ENCODE assay signal across 16 cellular contexts in genomic region chr4:53587123-53587522, GRCh38. TPM values are rescaled to one million over a fixed set of nuclear protein-coding genes. Genes with fewer than 3 reads are reported as not detected.
"Had no signal": no experiment of that assay in that cellular context is flagged by ENCODE, and none has a peak within 500 bp of the region (broad histone marks: within the 10 kb centered on the region; RNA-seq: fewer than 3 reads in every experiment).

No MANE protein-coding gene starts in this region.

- H3K36me3 Mint-ChIP-seq: activated naive CD8-positive, alpha-beta T cell treated with anti-CD3 and anti-CD28 coated beads for 36 hours; naive thymus-derived CD8-positive, alpha-beta T cell had no signal

- H3K9me3 Mint-ChIP-seq: activated T-helper 1 cell treated with anti-CD3 and anti-CD28 coated beads, Interleukin-12 subunit alpha, Interleukin-12 subunit beta, Interleukin-2, Interleukin-4 antibody, amounts not matched to agents 30 ng/mL and 10 ng/mL and 1 ng/mL, durations not matched to agents 14 hours and 24 hours and 36 hours had no signal

- H3K27me3 ChIP-seq: right atrium auricular region, tibial nerve had no signal

- H3K4me3 Mint-ChIP-seq: activated naive CD8-positive, alpha-beta T cell treated with anti-CD3 and anti-CD28 coated beads for 36 hours; activated T-helper 1 cell treated with anti-CD3 and anti-CD28 coated beads, Interleukin-12 subunit alpha, Interleukin-12 subunit beta, Interleukin-2, Interleukin-4 antibody, amounts not matched to agents 30 ng/mL and 10 ng/mL and 1 ng/mL, durations not matched to agents 14 hours and 24 hours and 36 hours; naive thymus-derived CD8-positive, alpha-beta T cell had no signal

- H3K4me3 ChIP-seq: left lung, right atrium auricular region, tibial nerve had no signal

- H3K27ac ChIP-seq: left lung, right atrium auricular region, tibial nerve had no signal

- H3K9me3 ChIP-seq: left lung, right atrium auricular region, tibial nerve had no signal

- H3K36me3 ChIP-seq: left lung, right atrium auricular region, tibial nerve had no signal

- DNase-seq: activated CD4-positive, CD25-positive, alpha-beta regulatory T cell treated with anti-CD3 and anti-CD28 coated beads, Interleukin-2, amount 50 U/mL, for 72 hours; activated naive CD8-positive, alpha-beta T cell treated with anti-CD3 and anti-CD28 coated beads for 36 hours; amygdala; effector memory CD4-positive, alpha-beta T cell; foreskin melanocyte; left lung; naive thymus-derived CD8-positive, alpha-beta T cell; stimulated activated CD4-positive, alpha-beta T cell treated with anti-CD3 and anti-CD28 coated beads, Interleukin-15, amount 100 ng/mL, for 24 hours; stimulated activated CD4-positive, alpha-beta T cell treated with anti-CD3 and anti-CD28 coated beads, Interleukin-4, amount 100 ng/mL, for 24 hours; stimulated activated naive CD4-positive, alpha-beta T cell treated with Interleukin-2 at 50 U/mL for 16 hours; substantia nigra had no signal

- H3K27ac Mint-ChIP-seq: activated naive CD8-positive, alpha-beta T cell treated with anti-CD3 and anti-CD28 coated beads for 36 hours; activated T-helper 1 cell treated with anti-CD3 and anti-CD28 coated beads, Interleukin-12 subunit alpha, Interleukin-12 subunit beta, Interleukin-2, Interleukin-4 antibody, amounts not matched to agents 30 ng/mL and 10 ng/mL and 1 ng/mL, durations not matched to agents 14 hours and 24 hours and 36 hours; naive thymus-derived CD8-positive, alpha-beta T cell had no signal

- ATAC-seq: left lung; naive thymus-derived CD8-positive, alpha-beta T cell had no signal

RNA-seq across cellular contexts. Expression of gene LNX1, which starts 4.2 kb away (rescaled TPM):
- total RNA-seq: activated CD8-positive, alpha-beta memory T cell treated with anti-CD3 and anti-CD28 coated beads for 36 hours; activated naive CD8-positive, alpha-beta T cell treated with anti-CD3 and anti-CD28 coated beads for 36 hours; activated T-helper 1 cell treated with anti-CD3 and anti-CD28 coated beads, Interleukin-12 subunit alpha, Interleukin-12 subunit beta, Interleukin-2, Interleukin-4 antibody, amounts not matched to agents 30 ng/mL and 10 ng/mL and 1 ng/mL, durations not matched to agents 14 hours and 24 hours and 36 hours; mononuclear cell; naive thymus-derived CD8-positive, alpha-beta T cell had no signal
